In the genomic region with DNA sequence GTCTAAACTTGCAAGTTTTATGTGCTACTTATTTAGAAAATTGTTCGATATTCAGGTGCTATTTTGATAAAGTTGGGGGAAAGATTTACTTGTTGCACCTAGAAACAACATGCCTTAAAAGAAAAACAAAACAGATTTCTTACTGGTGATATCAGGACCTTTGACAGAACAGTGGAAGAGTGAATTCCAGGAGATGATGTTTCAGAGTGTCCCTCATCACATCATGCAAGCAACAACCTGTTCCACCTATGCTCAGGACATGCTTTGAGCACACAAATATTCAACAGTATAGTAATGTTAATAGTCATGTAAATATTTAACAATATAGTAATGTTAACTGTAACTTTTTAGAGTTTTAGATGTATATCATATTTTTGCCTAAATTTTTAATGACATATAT, we compare ENCODE assay signal across 36 cellular contexts. TPM values are rescaled to one million over a fixed set of nuclear protein-coding genes. Genes with fewer than 3 reads are reported as not detected.
"Had no signal": no experiment of that assay in that cellular context is flagged by ENCODE, and none has a peak within 500 bp of the region (broad histone marks: within the 10 kb centered on the region; RNA-seq: fewer than 3 reads in every experiment).

No MANE protein-coding gene starts in this region.

- H3K27ac ChIP-seq: adrenal gland, body of pancreas, cardiac muscle cell, colonic mucosa, gastrocnemius medialis, heart left ventricle had no signal

- H3K4me3 ChIP-seq: adrenal gland, body of pancreas, cardiac muscle cell, colonic mucosa, gastrocnemius medialis, heart left ventricle had no signal

- DNase-seq: activated CD4-positive, alpha-beta memory T cell treated with anti-CD3 and anti-CD28 coated beads for 36 hours; activated CD4-positive, alpha-beta T cell treated with anti-CD3 and anti-CD28 coated beads for 36 hours; activated CD4-positive, alpha-beta T cell treated with anti-CD3 and anti-CD28 coated beads, Interleukin-2, amount 10 ng/mL, durations not matched to agents 24 days and 14 days; activated CD4-positive, CD25-positive, alpha-beta regulatory T cell; activated CD4-positive, CD25-positive, alpha-beta regulatory T cell treated with anti-CD3 and anti-CD28 coated beads, Interleukin-2, amount 50 U/mL, for 72 hours; activated CD8-positive, alpha-beta memory T cell treated with anti-CD3 and anti-CD28 coated beads, Interleukin-2, amount 10 ng/mL, durations not matched to agents 7 days and 5 days; activated CD8-positive, alpha-beta memory T cell treated with anti-CD3 and anti-CD28 coated beads, Interleukin-2, amount 50 U/mL, for 4 hours; activated CD8-positive, alpha-beta T cell treated with anti-CD3 and anti-CD28 coated beads, Interleukin-2, amount 10 ng/mL, durations not matched to agents 7 days and 5 days; activated effector memory CD4-positive, alpha-beta T cell treated with anti-CD3 and anti-CD28 coated beads, Interleukin-2, amount 50 U/mL, for 16 hours; activated naive CD4-positive, alpha-beta T cell treated with anti-CD3 and anti-CD28 coated beads for 36 hours; activated naive CD8-positive, alpha-beta T cell treated with anti-CD3 and anti-CD28 coated beads for 36 hours; activated naive CD8-positive, alpha-beta T cell treated with anti-CD3 and anti-CD28 coated beads, Interleukin-2, amount 50 U/mL, for 24 hours; activated T-cell treated with anti-CD3 and anti-CD28 coated beads, Interleukin-2, amount 50 U/mL, for 1 hour; activated T-cell treated with anti-CD3 and anti-CD28 coated beads, Interleukin-2, amount 50 U/mL, for 48 hours; adrenal gland; amygdala; aorta; body of pancreas; central memory CD4-positive, alpha-beta T cell; cerebellar nuclear complex; colonic mucosa; effector CD8-positive, alpha-beta T cell; foreskin fibroblast; gastrocnemius medialis; glutamatergic neuron; heart left ventricle; T-helper 2 cell had no signal

- H3K9me3 ChIP-seq: adrenal gland, body of pancreas, colonic mucosa, gastrocnemius medialis, heart left ventricle had no signal

- ATAC-seq: activated CD4-positive, alpha-beta T cell treated with anti-CD3 and anti-CD28 coated beads for 36 hours; activated CD8-positive, alpha-beta memory T cell treated with anti-CD3 and anti-CD28 coated beads, Interleukin-2, amount 10 ng/mL, durations not matched to agents 7 days and 5 days; activated CD8-positive, alpha-beta T cell treated with anti-CD3 and anti-CD28 coated beads, Interleukin-2, amount 10 ng/mL, durations not matched to agents 7 days and 5 days; activated naive CD8-positive, alpha-beta T cell treated with anti-CD3 and anti-CD28 coated beads, Interleukin-2, amount 50 U/mL, for 24 hours; body of pancreas; esophagus mucosa; gastrocnemius medialis; heart left ventricle had no signal

- FAIRE-seq: endometrium had no signal

- H3K4me1 ChIP-seq: adrenal gland, body of pancreas, colonic mucosa, heart left ventricle had no signal

- H3K27me3 ChIP-seq: body of pancreas, cardiac muscle cell, colonic mucosa, gastrocnemius medialis had no signal

- H3K36me3 ChIP-seq: adrenal gland, cardiac muscle cell, colonic mucosa, gastrocnemius medialis, heart left ventricle had no signal

RNA-seq across cellular contexts. Expression of a gene that starts 23.9 kb away (rescaled TPM):
- total RNA-seq: activated CD4-positive, alpha-beta memory T cell treated with anti-CD3 and anti-CD28 coated beads for 36 hours; activated CD4-positive, alpha-beta T cell treated with anti-CD3 and anti-CD28 coated beads for 36 hours; activated CD4-positive, alpha-beta T cell treated with anti-CD3 and anti-CD28 coated beads, Interleukin-2, amount 10 ng/mL, durations not matched to agents 24 days and 14 days; activated CD8-positive, alpha-beta memory T cell treated with anti-CD3 and anti-CD28 coated beads for 36 hours; activated CD8-positive, alpha-beta memory T cell treated with anti-CD3 and anti-CD28 coated beads, Interleukin-2, amount 10 ng/mL, durations not matched to agents 7 days and 5 days; activated CD8-positive, alpha-beta T cell treated with anti-CD3 and anti-CD28 coated beads, Interleukin-2, amount 10 ng/mL, durations not matched to agents 7 days and 5 days; activated naive CD4-positive, alpha-beta T cell treated with anti-CD3 and anti-CD28 coated beads for 36 hours; activated naive CD8-positive, alpha-beta T cell treated with anti-CD3 and anti-CD28 coated beads for 36 hours; activated T-helper 1 cell treated with anti-CD3 and anti-CD28 coated beads, Interleukin-12 subunit alpha, Interleukin-12 subunit beta, Interleukin-2, Interleukin-4 antibody, amounts not matched to agents 30 ng/mL and 10 ng/mL and 1 ng/mL, durations not matched to agents 14 hours and 24 hours and 36 hours; activated T-helper 2 cell treated with anti-CD3 and anti-CD28 coated beads, Interferon-gamma antibody, Interleukin-2, Interleukin-4, amounts not matched to agents 10 μg/mL and 5 μg/mL and 100 μg/mL, durations not matched to agents 14 hours and 24 hours and 36 hours; aorta; dermis microvascular lymphatic vessel endothelial cell; endothelial cell of umbilical vein; T-helper 1 cell treated with Interleukin-12 subunit alpha and Interleukin-12 subunit beta and Interleukin-4 antibody, amounts not matched to agents 30 ng/mL and 1 ng/mL, for 36 hours had no signal
- polyA plus RNA-seq: endothelial cell of umbilical vein had no signal
